Comparison of ENCODE assay signal across 25 cellular contexts in genomic region chr12:103020839-103021238, GRCh38.
A peak's percentile ranks its signal among the peaks of the same experiment; 100 is the strongest.
DNase-seq lines count a peak whose midpoint lies in the region; ATAC-seq, FAIRE-seq and TF ChIP-seq lines count a peak whose summit lies in the region.
"Had no signal": no experiment of that assay in that cellular context is flagged by ENCODE, and none has a peak within 500 bp of the region (broad histone marks: within the 10 kb centered on the region; RNA-seq: fewer than 3 reads in every experiment).

No MANE protein-coding gene starts in this region.

- no peak for TF ChIP-seq POLR2A in uterus (IDR thresholded peaks at IDR 0.05)

- TF ChIP-seq CTCF in brain microvascular endothelial cell (IDR thresholded peaks at IDR 0.05; ENCODE audit: low read depth, low read length, missing control alignments) (no peak), uterus (IDR thresholded peaks at IDR 0.05) (no peak)

- no peak for DNase-seq in GM18507 (ENCODE audit: extremely low spot score, insufficient read length, low read depth)
- DNase-seq in brain microvascular endothelial cell, result no peak
- DNase-seq in activated CD4-positive, CD25-positive, alpha-beta regulatory T cell treated with anti-CD3 and anti-CD28 coated beads, Interleukin-2, amount 50 U/mL, for 72 hours, result no peak
- DNase-seq in uterus, result no peak
- DNase-seq: C1 segment of cervical spinal cord; CD4-positive, alpha-beta memory T cell; COR-L47; DMS53; NCI-H1092; NCI-H1417 treated with DMSO at 0.1 percent for 48 hours; NCI-H1694 treated with DMSO at 0.1 percent for 48 hours; NCI-H2171 treated with DMSO at 0.1 percent for 48 hours; NCI-H345; NCI-H510A treated with DMSO at 0.1 percent for 48 hours; NCI-H748 treated with DMSO at 0.1 percent for 48 hours; SK-N-SH; SW 1271; T-helper 9 cell had no signal

- ATAC-seq in GM21529 (IDR thresholded peaks at IDR 0.05; ENCODE audit: unreplicated experiment) (peak; percentile 51), HG03066 (IDR thresholded peaks at IDR 0.05; ENCODE audit: low read depth, unreplicated experiment) (peak; percentile 73), HG03039 (IDR thresholded peaks at IDR 0.05; ENCODE audit: unreplicated experiment) (no peak)

- H3K36me3 ChIP-seq in brain microvascular endothelial cell (replicated peaks) (no peaks in the 10 kb centered on the region), uterus (no peaks in the 10 kb centered on the region)

- FAIRE-seq in GM18507 (lab: Jason Lieb, UNC), result peak; percentile 48
- FAIRE-seq: G401.6, H54, RCC 7860 had no signal

- no peaks in the 10 kb centered on the region for H3K9me3 ChIP-seq in uterus
- H3K9me3 ChIP-seq: SK-N-SH had no signal

- H3K4me1 ChIP-seq in uterus, result no peaks in the 10 kb centered on the region

- no peaks in the 10 kb centered on the region for H3K27me3 ChIP-seq in brain microvascular endothelial cell (replicated peaks)
- H3K27me3 ChIP-seq in uterus, result no peaks in the 10 kb centered on the region

- H3K27ac ChIP-seq in brain microvascular endothelial cell (no peak overlapping the region), uterus (no peak overlapping the region)
- H3K27ac ChIP-seq: HL-60 had no signal

- no peak overlapping the region for H3K4me3 ChIP-seq in brain microvascular endothelial cell (ENCODE audit: low read depth, low read length)
- no peak overlapping the region for H3K4me3 ChIP-seq in uterus

- in situ Hi-C loops in brain microvascular endothelial cell (cut with HindIII; ENCODE audit: low pct_ligation_motif_present, low sequenced_read_pairs), result no loop called here

- intact Hi-C loops in uterus (cut with DNase I; ENCODE audit: low total_unique reads), result no loop called here
